2 cellular contexts compared by ENCODE assay signal in the genomic region with DNA sequence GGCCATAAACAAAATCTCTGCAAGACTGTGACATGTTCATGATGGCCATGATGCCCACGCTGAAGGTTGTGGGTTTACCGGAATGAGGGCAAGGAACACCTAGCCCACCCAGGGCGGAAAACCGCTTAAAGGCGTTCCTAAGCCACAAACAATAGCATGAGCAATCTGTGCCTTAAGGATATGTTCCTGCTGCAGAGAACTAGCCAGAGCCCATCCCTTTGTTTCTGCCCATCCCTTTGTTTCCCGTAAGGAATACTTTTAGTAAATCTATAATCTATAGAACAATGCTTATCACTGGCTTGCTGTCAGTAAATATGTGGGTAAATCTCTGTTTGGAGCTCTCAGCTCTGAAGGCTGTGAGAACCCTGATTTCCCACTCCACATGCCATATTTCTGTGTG. TPM values are rescaled to one million over a fixed set of nuclear protein-coding genes. Genes with fewer than 3 reads are reported as not detected.
A peak's percentile ranks its signal among the peaks of the same experiment; 100 is the strongest.
DNase-seq lines count a peak whose midpoint lies in the region; ATAC-seq, FAIRE-seq and TF ChIP-seq lines count a peak whose summit lies in the region.
"Not testable (repeated sequence)": the region's sequence is repeated elsewhere in the genome, so short reads cannot be mapped to it uniquely, and the experiment has no call there.

No MANE protein-coding gene starts in this region.

- not testable (repeated sequence) for TF ChIP-seq RAD21 in HepG2 (CRISPR knock-in tag; IDR thresholded peaks at IDR 0.05)

- ATAC-seq in HepG2 = not testable (repeated sequence)

- 95% methylated on average over 3 of the region's 6 CpGs for WGBS in HepG2 (ENCODE audit: low lambda C conversion rate)

- TF ChIP-seq CTCF in HEK293 (tag by site-specific recombination; IDR thresholded peaks at IDR 0.05); HepG2 (CRISPR knock-in tag; IDR thresholded peaks at IDR 0.05): not testable (repeated sequence)

- H3K4me1 ChIP-seq in HEK293 (ENCODE audit: control insufficient read depth, insufficient read depth, low read length); HepG2 (ENCODE audit: insufficient read depth, low read length): not testable (repeated sequence)

- H3K79me2 ChIP-seq in HepG2 (ENCODE audit: insufficient read depth, low read length) = not testable (repeated sequence)

- POLR2A ChIA-PET in HEK293 (lab: Yijun Ruan, JAX); HepG2 (lab: Yijun Ruan, JAX): not testable (repeated sequence)

- peaks cover 17 to 24% of the 10 kb centered on the region in 2 experiments for H3K36me3 ChIP-seq in HEK293 (ENCODE audit: control insufficient read depth in 2 of 2, insufficient read depth in 1 of 2, low read length in 2 of 2)
- H3K36me3 ChIP-seq in HepG2 (replicated peaks in 1 of 2; ENCODE audit: control insufficient read depth in 1 of 2, insufficient read depth in 2 of 2, low read length in 2 of 2) = not testable (repeated sequence)

- H3K27me3 ChIP-seq in HepG2 (ENCODE audit: control insufficient read depth in 1 of 2, insufficient read depth in 2 of 2, low read length in 2 of 2) = not testable (repeated sequence)

- TF ChIP-seq POLR2A in HepG2 (IDR thresholded peaks at IDR 0.05; ENCODE audit: insufficient read depth in 1 of 2, low read depth in 2 of 2, low read length in 2 of 2) = not testable (repeated sequence)

- H2AFZ ChIP-seq in HepG2 (ENCODE audit: low read length) = not testable (repeated sequence)

- not testable (repeated sequence) for DNase-seq in HepG2 (ENCODE audit: low spot score)

- H3K27ac ChIP-seq in HEK293 (ENCODE audit: extremely low read depth, low read depth, low read length); HepG2 (ENCODE audit: extremely low read length, insufficient read depth, low read length): not testable (repeated sequence)

- BruUV-seq in HepG2 (replicated peaks; lab: Mats Ljungman, UMichigan) = not testable (repeated sequence)

- not testable (repeated sequence) for H3K4me2 ChIP-seq in HepG2 (ENCODE audit: low read depth, low read length)

- in situ Hi-C loops in HepG2 (cut with HindIII; ENCODE audit: extremely low pct_ligation_motif_present, low pct_unique_long_range_greater_than_20kb) = not testable (repeated sequence)

- not testable (repeated sequence) for H3K9me3 ChIP-seq in HEK293 (ENCODE audit: control insufficient read depth, insufficient read depth, low read depth, low read length); HepG2 (ENCODE audit: low read length)

- not testable (repeated sequence) for TF ChIP-seq EP300 in HepG2 (IDR thresholded peaks at IDR 0.05; ENCODE audit: low read depth in 2 of 2, low read length in 2 of 2); HepG2 (CRISPR knock-in tag; IDR thresholded peaks at IDR 0.05; ENCODE audit: borderline replicate concordance)

- not testable (repeated sequence) for FAIRE-seq in HepG2 (lab: Jason Lieb, UNC)

- intact Hi-C loops in HepG2 (cut with micrococcal nuclease; ENCODE audit: unreplicated experiment) = not testable (repeated sequence)

- H3K9ac ChIP-seq in HepG2 (ENCODE audit: insufficient read depth, low read depth, low read length) = not testable (repeated sequence)

- H3K4me3 ChIP-seq in HEK293 (ENCODE audit: low read depth, low read length); HepG2 (replicated peaks in 1 of 3; ENCODE audit: insufficient read depth in 1 of 3, low read depth in 2 of 3, low read length in 3 of 3): not testable (repeated sequence)

- not testable (repeated sequence) for H4K20me1 ChIP-seq in HepG2 (ENCODE audit: insufficient read depth, low read length)

- CTCF ChIA-PET in HEK293 (lab: Yijun Ruan, JAX); HepG2 (lab: Yijun Ruan, JAX; ENCODE audit: low intra/inter-chr PET ratio, low total read pairs): not testable (repeated sequence)

TF ChIP-seq in HEK293, 187 proteins besides CTCF, POLR2A, EP300 and RAD21:
- TF ChIP-seq SETDB1 (IDR thresholded peaks at IDR 0.05; ENCODE audit: insufficient read length, low read length) = peak; percentile 15
TF ChIP-seq in HEK293: peak in this region for 1; not testable (repeated sequence) for 186.

TF ChIP-seq in HepG2, 621 proteins besides CTCF, POLR2A, EP300 and RAD21:
- TF ChIP-seq ZNF761 (CRISPR knock-in tag; conservative IDR thresholded peaks at IDR 0.05) = peak; percentile 97

RNA-seq across cellular contexts. Expression of a gene that starts 9.9 kb away (rescaled TPM):
- total RNA-seq in HepG2 (2016; rRNA removed; fragmentation: Illumina TruSeq; extraction: Trizol) = 31.0 and 36.1 TPM in 2 replicates
- 13.0 and 14.9 TPM in 2 replicates for total RNA-seq in HepG2 (2016; cell fraction: cytosol; rRNA removed; fragmentation: Illumina TruSeq; extraction: Trizol; ENCODE audit: low read depth)
- 31.3 and 40.7 TPM in 2 replicates for total RNA-seq in HepG2 (2016; cell fraction: insoluble cytoplasmic fraction; rRNA removed; fragmentation: Illumina TruSeq; extraction: Trizol)
- total RNA-seq in HepG2 (2016; cell fraction: membrane; rRNA removed; fragmentation: Illumina TruSeq; extraction: Trizol) = 13.2 and 13.9 TPM in 2 replicates
- total RNA-seq in HepG2 (2016; cell fraction: nucleus; rRNA removed; fragmentation: Illumina TruSeq; extraction: Trizol) = 14.6 TPM in 2 replicates
- polyA plus RNA-seq in HepG2 (2011; rRNA removed) = 12.6 and 13.3 TPM in 2 replicates
- 6.5 and 10.6 TPM in 2 replicates for polyA plus RNA-seq in HepG2 (2011; cell fraction: cytosol; rRNA removed)
- polyA plus RNA-seq in HepG2 (2011; cell fraction: nucleus; rRNA removed) = 8.1 and 10.6 TPM in 2 replicates
- 36.2 and 51.2 TPM in 2 replicates for polyA plus RNA-seq in HepG2 (2012)
- 10.2 and 12.2 TPM in 2 replicates for polyA plus RNA-seq in HepG2 (2016; cell fraction: cytosol; fragmentation: Illumina TruSeq; extraction: Trizol; ENCODE audit: low read depth)
- 66.3 and 74.1 TPM in 2 replicates for polyA plus RNA-seq in HepG2 (2016; cell fraction: insoluble cytoplasmic fraction; fragmentation: Illumina TruSeq; extraction: Trizol; ENCODE audit: low read depth)
- 12.4 and 16.1 TPM in 2 replicates for polyA plus RNA-seq in HepG2 (2016; cell fraction: membrane; fragmentation: Illumina TruSeq; extraction: Trizol; ENCODE audit: low read depth)
- polyA plus RNA-seq in HepG2 (2016; cell fraction: nucleus; fragmentation: Illumina TruSeq; extraction: Trizol; ENCODE audit: insufficient read depth, low read depth) = 43.6 and 49.8 TPM in 2 replicates
- polyA minus RNA-seq in HepG2 (2011; rRNA and poly(A)+ RNA removed; ENCODE audit: low replicate concordance) = 3.5 and 13.0 TPM in 2 replicates
- polyA minus RNA-seq in HepG2 (2011; cell fraction: cytosol; rRNA and poly(A)+ RNA removed) = 5.4 and 6.7 TPM in 2 replicates
- 7.1 and 8.2 TPM in 2 replicates for polyA minus RNA-seq in HepG2 (2011; cell fraction: nucleus; rRNA and poly(A)+ RNA removed)

RNA-seq across cellular contexts. Expression of a gene that starts 12.6 kb away (rescaled TPM):
- 0.09 TPM in 1 of 2 replicates, not detected in the other for total RNA-seq in HepG2 (2016; rRNA removed; fragmentation: Illumina TruSeq; extraction: Trizol)
- total RNA-seq in HepG2 (2016; cell fraction: cytosol; rRNA removed; fragmentation: Illumina TruSeq; extraction: Trizol; ENCODE audit: low read depth) = not detected in 2 replicates
- 0.22 TPM in 1 of 2 replicates, not detected in the other for total RNA-seq in HepG2 (2016; cell fraction: insoluble cytoplasmic fraction; rRNA removed; fragmentation: Illumina TruSeq; extraction: Trizol)
- not detected in 2 replicates for total RNA-seq in HepG2 (2016; cell fraction: membrane; rRNA removed; fragmentation: Illumina TruSeq; extraction: Trizol)
- total RNA-seq in HepG2 (2016; cell fraction: nucleus; rRNA removed; fragmentation: Illumina TruSeq; extraction: Trizol) = 0.53 TPM in 1 of 2 replicates, not detected in the other
- 0.08 and 0.12 TPM in 2 replicates for polyA plus RNA-seq in HepG2 (2011; rRNA removed)
- not detected in 2 replicates for polyA plus RNA-seq in HepG2 (2011; cell fraction: cytosol; rRNA removed)
- polyA plus RNA-seq in HepG2 (2011; cell fraction: nucleus; rRNA removed) = 0.40 TPM in 1 of 2 replicates, not detected in the other
- polyA plus RNA-seq in HepG2 (2012) = 0.21 and 0.27 TPM in 2 replicates
- not detected in 2 replicates for polyA plus RNA-seq in HepG2 (2016; cell fraction: cytosol; fragmentation: Illumina TruSeq; extraction: Trizol; ENCODE audit: low read depth)
- polyA plus RNA-seq in HepG2 (2016; cell fraction: insoluble cytoplasmic fraction; fragmentation: Illumina TruSeq; extraction: Trizol; ENCODE audit: low read depth) = not detected in 2 replicates
- not detected in 2 replicates for polyA plus RNA-seq in HepG2 (2016; cell fraction: membrane; fragmentation: Illumina TruSeq; extraction: Trizol; ENCODE audit: low read depth)
- polyA plus RNA-seq in HepG2 (2016; cell fraction: nucleus; fragmentation: Illumina TruSeq; extraction: Trizol; ENCODE audit: insufficient read depth, low read depth) = 0.46 and 0.73 TPM in 2 replicates
- not detected in 2 replicates for polyA minus RNA-seq in HepG2 (2011; rRNA and poly(A)+ RNA removed; ENCODE audit: low replicate concordance)
- polyA minus RNA-seq in HepG2 (2011; cell fraction: cytosol; rRNA and poly(A)+ RNA removed) = not detected in 2 replicates
- polyA minus RNA-seq in HepG2 (2011; cell fraction: nucleus; rRNA and poly(A)+ RNA removed) = 0.37 TPM in 1 of 2 replicates, not detected in the other

RNA-seq across cellular contexts. Expression of a gene that starts 33.6 kb away (rescaled TPM):
- 14.8 and 23.1 TPM in 2 replicates for total RNA-seq in HepG2 (2016; rRNA removed; fragmentation: Illumina TruSeq; extraction: Trizol)
- total RNA-seq in HepG2 (2016; cell fraction: cytosol; rRNA removed; fragmentation: Illumina TruSeq; extraction: Trizol; ENCODE audit: low read depth) = 7.1 TPM in 2 replicates
- 15.5 and 21.7 TPM in 2 replicates for total RNA-seq in HepG2 (2016; cell fraction: insoluble cytoplasmic fraction; rRNA removed; fragmentation: Illumina TruSeq; extraction: Trizol)
- 13.2 and 14.2 TPM in 2 replicates for total RNA-seq in HepG2 (2016; cell fraction: membrane; rRNA removed; fragmentation: Illumina TruSeq; extraction: Trizol)
- total RNA-seq in HepG2 (2016; cell fraction: nucleus; rRNA removed; fragmentation: Illumina TruSeq; extraction: Trizol) = 10.2 and 10.3 TPM in 2 replicates
- 9.4 and 11.2 TPM in 2 replicates for polyA plus RNA-seq in HepG2 (2011; rRNA removed)
- polyA plus RNA-seq in HepG2 (2011; cell fraction: cytosol; rRNA removed) = 8.4 and 10.8 TPM in 2 replicates
- polyA plus RNA-seq in HepG2 (2011; cell fraction: nucleus; rRNA removed) = 5.6 and 9.0 TPM in 2 replicates
- polyA plus RNA-seq in HepG2 (2012) = 11.4 and 14.8 TPM in 2 replicates
- 7.0 and 7.2 TPM in 2 replicates for polyA plus RNA-seq in HepG2 (2016; cell fraction: cytosol; fragmentation: Illumina TruSeq; extraction: Trizol; ENCODE audit: low read depth)
- polyA plus RNA-seq in HepG2 (2016; cell fraction: insoluble cytoplasmic fraction; fragmentation: Illumina TruSeq; extraction: Trizol; ENCODE audit: low read depth) = 34.4 and 35.1 TPM in 2 replicates
- polyA plus RNA-seq in HepG2 (2016; cell fraction: membrane; fragmentation: Illumina TruSeq; extraction: Trizol; ENCODE audit: low read depth) = 13.5 and 14.8 TPM in 2 replicates
- 19.1 and 20.7 TPM in 2 replicates for polyA plus RNA-seq in HepG2 (2016; cell fraction: nucleus; fragmentation: Illumina TruSeq; extraction: Trizol; ENCODE audit: insufficient read depth, low read depth)
- 2.3 and 4.0 TPM in 2 replicates for polyA minus RNA-seq in HepG2 (2011; rRNA and poly(A)+ RNA removed; ENCODE audit: low replicate concordance)
- polyA minus RNA-seq in HepG2 (2011; cell fraction: cytosol; rRNA and poly(A)+ RNA removed) = 3.3 and 3.9 TPM in 2 replicates
- 3.2 and 3.9 TPM in 2 replicates for polyA minus RNA-seq in HepG2 (2011; cell fraction: nucleus; rRNA and poly(A)+ RNA removed)
